Comparison of ENCODE assay signal across 28 cellular contexts in genomic region chr4:131288441-131288840, GRCh38.
"Had no signal": no experiment of that assay in that cellular context is flagged by ENCODE, and none has a peak within 500 bp of the region (broad histone marks: within the 10 kb centered on the region; RNA-seq: fewer than 3 reads in every experiment).

No MANE protein-coding gene starts in this region.

- H3K36me3 Mint-ChIP-seq: naive B cell; neural progenitor cell; stimulated activated memory B cell treated with anti-CD40 and anti-IgM and Interleukin-4, amounts not matched to agents 10 μg/mL and 1 μg/mL and 100 μg/mL, for 72 hours; type B pancreatic cell had no signal

- H3K4me3 ChIP-seq: left lung, lower lobe of right lung, neural progenitor cell, right atrium auricular region, right lobe of liver, smooth muscle cell, tibial nerve, uterus had no signal

- H3K27me3 Mint-ChIP-seq: naive B cell; stimulated activated memory B cell treated with anti-CD40 and anti-IgM and Interleukin-4, amounts not matched to agents 10 μg/mL and 1 μg/mL and 100 μg/mL, for 72 hours; stimulated activated naive CD8-positive, alpha-beta T cell treated with anti-CD3 and anti-CD28 coated beads, Interleukin-15, amount 100 ng/mL, for 72 hours; type B pancreatic cell had no signal

- H3K4me1 ChIP-seq: left lung, lower lobe of right lung, neural progenitor cell, parathyroid adenoma, right atrium auricular region, right lobe of liver, tibial nerve, uterus had no signal

- DNase-seq: kidney glomerular epithelial cell; left colon; left lung; lower lobe of right lung; mammary epithelial cell; mesenchymal stem cell; naive B cell; natural killer cell; nephron progenitor cell; occipital lobe; right lobe of liver; stimulated activated CD4-positive, alpha-beta T cell treated with anti-CD3 and anti-CD28 coated beads, Interleukin-1b, Interleukin-23, amount 100 ng/mL, for 48 hours; stimulated activated CD4-positive, alpha-beta T cell treated with anti-CD3 and anti-CD28 coated beads, Interleukin-2, amount 100 ng/mL, for 48 hours; stimulated activated CD4-positive, alpha-beta T cell treated with anti-CD3 and anti-CD28 coated beads, Interleukin-4, amount 100 ng/mL, for 4 hours; stimulated activated CD8-positive, alpha-beta memory T cell treated with anti-CD3 and anti-CD28 coated beads, Interleukin-4, amount 100 ng/mL, for 48 hours; stimulated activated naive CD4-positive, alpha-beta T cell treated with Interleukin-2 at 50 U/mL for 16 hours; stimulated activated naive CD8-positive, alpha-beta T cell treated with anti-CD3 and anti-CD28 coated beads, Interleukin-15, amount 100 ng/mL, for 72 hours; substantia nigra; uterus had no signal

- H3K9me3 ChIP-seq: lower lobe of right lung, neutrophil, right lobe of liver, uterus had no signal

- H3K36me3 ChIP-seq: left lung, lower lobe of right lung, neutrophil, right atrium auricular region, right lobe of liver, tibial nerve, uterus had no signal

- H3K27me3 ChIP-seq: left lung, neural progenitor cell, neutrophil, right atrium auricular region, right lobe of liver, tibial nerve, uterus had no signal

- H3K9ac ChIP-seq: neural progenitor cell, parathyroid adenoma had no signal

- H3K4me3 Mint-ChIP-seq: mesothelial cell of epicardium; naive B cell; natural killer cell; nephron progenitor cell; neural progenitor cell; stimulated activated memory B cell treated with anti-CD40 and anti-IgM and Interleukin-4, amounts not matched to agents 10 μg/mL and 1 μg/mL and 100 μg/mL, for 72 hours; stimulated activated naive CD8-positive, alpha-beta T cell treated with anti-CD3 and anti-CD28 coated beads, Interleukin-15, amount 100 ng/mL, for 72 hours; type B pancreatic cell had no signal

- H3K4me1 Mint-ChIP-seq: mesothelial cell of epicardium; naive B cell; natural killer cell; nephron progenitor cell; neural progenitor cell; stimulated activated memory B cell treated with anti-CD40 and anti-IgM and Interleukin-4, amounts not matched to agents 10 μg/mL and 1 μg/mL and 100 μg/mL, for 72 hours; stimulated activated naive CD8-positive, alpha-beta T cell treated with anti-CD3 and anti-CD28 coated beads, Interleukin-15, amount 100 ng/mL, for 72 hours had no signal

- H3K27ac ChIP-seq: left lung, lower lobe of right lung, neural progenitor cell, neutrophil, parathyroid adenoma, right atrium auricular region, right lobe of liver, tibial nerve, uterus had no signal

- H3K27ac Mint-ChIP-seq: mesothelial cell of epicardium; naive B cell; natural killer cell; nephron progenitor cell; neural progenitor cell; stimulated activated memory B cell treated with anti-CD40 and anti-IgM and Interleukin-4, amounts not matched to agents 10 μg/mL and 1 μg/mL and 100 μg/mL, for 72 hours; stimulated activated naive CD8-positive, alpha-beta T cell treated with anti-CD3 and anti-CD28 coated beads, Interleukin-15, amount 100 ng/mL, for 72 hours; type B pancreatic cell had no signal
